In the genomic region with DNA sequence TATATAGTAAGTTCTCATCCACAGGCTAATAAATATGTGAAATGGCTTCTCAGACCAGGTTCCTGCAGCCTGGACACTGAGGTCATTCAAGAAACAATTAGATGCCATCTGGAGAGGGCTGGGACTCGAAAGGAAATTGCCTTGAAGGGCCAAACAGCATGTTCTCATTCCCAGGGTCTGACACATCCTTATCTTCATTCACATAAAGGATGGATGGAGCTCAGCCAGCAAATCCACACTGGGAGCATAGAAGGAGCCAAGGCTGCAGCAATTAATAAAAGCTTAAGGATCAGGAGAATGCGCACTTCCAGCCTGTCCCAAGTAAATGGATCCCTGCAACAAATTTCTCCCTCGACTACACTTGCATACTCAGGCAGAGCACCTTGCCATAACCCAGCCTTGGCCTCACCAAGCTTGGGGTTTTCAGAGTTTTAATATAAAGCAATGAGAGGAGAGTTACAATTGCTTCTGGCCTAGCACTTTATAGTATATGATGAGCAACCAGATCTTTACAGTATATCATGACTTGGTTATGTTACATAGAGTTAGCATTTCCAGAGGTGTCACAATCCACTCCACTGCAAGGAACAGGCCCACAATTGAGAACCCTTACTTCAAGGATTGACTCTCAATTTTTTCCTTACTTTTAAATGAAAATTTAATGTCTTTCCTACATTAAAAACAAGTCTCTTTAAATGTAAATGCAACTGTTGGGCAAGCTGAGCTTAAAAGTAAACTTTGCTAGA, we compare ENCODE assay signal across 10 cellular contexts. TPM values are rescaled to one million over a fixed set of nuclear protein-coding genes. Genes with fewer than 3 reads are reported as not detected.
DNase-seq lines count a peak whose midpoint lies in the region; ATAC-seq and TF ChIP-seq lines count a peak whose summit lies in the region.
"Had no signal": no experiment of that assay in that cellular context is flagged by ENCODE, and none has a peak within 500 bp of the region (broad histone marks: within the 10 kb centered on the region; RNA-seq: fewer than 3 reads in every experiment).

No MANE protein-coding gene starts in this region.

- peaks cover 36% of the 10 kb centered on the region for H3K4me1 Mint-ChIP-seq in chondrocyte (ENCODE audit: low read depth)

- no peaks in the 10 kb centered on the region for H3K27me3 ChIP-seq in skeletal muscle satellite cell (ENCODE audit: control insufficient read depth, insufficient read depth, low read length)

- H3K4me3 Mint-ChIP-seq in chondrocyte (ENCODE audit: unreplicated experiment) = no peak overlapping the region
- H3K4me3 Mint-ChIP-seq: activated CD8-positive, alpha-beta T cell treated with anti-CD3 and anti-CD28 coated beads for 36 hours had no signal

- H3K27ac Mint-ChIP-seq in chondrocyte (ENCODE audit: unreplicated experiment) = no peak overlapping the region
- H3K27ac Mint-ChIP-seq: activated CD8-positive, alpha-beta T cell treated with anti-CD3 and anti-CD28 coated beads for 36 hours had no signal

- H3K27me3 Mint-ChIP-seq in chondrocyte (ENCODE audit: low read depth) = no peaks in the 10 kb centered on the region
- H3K27me3 Mint-ChIP-seq: activated CD8-positive, alpha-beta T cell treated with anti-CD3 and anti-CD28 coated beads for 36 hours had no signal

- TF ChIP-seq CTCF in VCaP (conservative IDR thresholded peaks at IDR 0.05) = no peak
- no peak for TF ChIP-seq CTCF in GM20000 (IDR thresholded peaks at IDR 0.05; ENCODE audit: extremely low read depth, missing control alignments)
- TF ChIP-seq CTCF in chondrocyte (IDR thresholded peaks at IDR 0.05) = no peak

- ATAC-seq in HG03175 (IDR thresholded peaks at IDR 0.05; ENCODE audit: unreplicated experiment) = no peak
- ATAC-seq in HG02938 (IDR thresholded peaks at IDR 0.05; ENCODE audit: unreplicated experiment) = no peak
- ATAC-seq: activated CD8-positive, alpha-beta T cell treated with anti-CD3 and anti-CD28 coated beads for 36 hours had no signal

- H3K4me2 ChIP-seq in skeletal muscle satellite cell (ENCODE audit: low read length) = peak overlapping the region; percentile 17

- peak overlapping the region; percentile 87; the same call in 1 of the 2 replicates for H3K27ac ChIP-seq in VCaP

- DNase-seq in HS-5 (ENCODE audit: low read depth) = peak; percentile 87
- DNase-seq in glomerular visceral epithelial cell (ENCODE audit: extremely low spot score) = peak; percentile 75
- DNase-seq in GM20000 (ENCODE audit: low spot score) = no peak
- DNase-seq in chondrocyte (ENCODE audit: low spot score) = no peak
- DNase-seq: activated CD8-positive, alpha-beta T cell treated with anti-CD3 and anti-CD28 coated beads for 36 hours; stimulated activated CD8-positive, alpha-beta memory T cell treated with anti-CD3 and anti-CD28 coated beads, Interleukin-4, amount 100 ng/mL, for 48 hours had no signal

- H3K36me3 Mint-ChIP-seq in chondrocyte (ENCODE audit: low read depth) = no peaks in the 10 kb centered on the region

- no peaks in the 10 kb centered on the region for H3K9me3 Mint-ChIP-seq in chondrocyte (ENCODE audit: low read depth)
- H3K9me3 Mint-ChIP-seq: activated CD8-positive, alpha-beta T cell treated with anti-CD3 and anti-CD28 coated beads for 36 hours had no signal

- H3K36me3 ChIP-seq in skeletal muscle satellite cell (ENCODE audit: insufficient read depth, low read length) = peaks cover 46% of the 10 kb centered on the region

- H3K4me3 ChIP-seq in skeletal muscle satellite cell (ENCODE audit: low read length) = no peak overlapping the region

- H3K4me1 ChIP-seq in skeletal muscle satellite cell (ENCODE audit: control insufficient read depth, insufficient read depth, low read length) = peaks cover 82% of the 10 kb centered on the region

- H3K9me3 ChIP-seq in skeletal muscle satellite cell (replicated peaks; ENCODE audit: low read length) = no peaks in the 10 kb centered on the region

- peak overlapping the region; percentile 20 for H3K9ac ChIP-seq in skeletal muscle satellite cell (ENCODE audit: low read depth, low read length)

RNA-seq across cellular contexts. Expression of a gene that starts 55.9 kb away (rescaled TPM):
- total RNA-seq in skeletal muscle satellite cell (2012; rRNA removed) = 16.2 and 18.3 TPM in 2 replicates
- total RNA-seq in chondrocyte = 12.1 to 20.6 TPM (median 18.5 TPM) in 3 replicates

Comparison
In these comparisons a context has a peak if more than half of its experiments do, and no peak if none do; other contexts are left out.
1. DNase-seq: peak in HS-5 (single experiment) and glomerular visceral epithelial cell (single experiment); none in GM20000 (single experiment) and chondrocyte (single experiment).